22 cellular contexts compared by ENCODE assay signal in genomic region chr3:70543493-70543892, GRCh38.
"Had no signal": no experiment of that assay in that cellular context is flagged by ENCODE, and none has a peak within 500 bp of the region (broad histone marks: within the 10 kb centered on the region; RNA-seq: fewer than 3 reads in every experiment).

No MANE protein-coding gene starts in this region.

- H3K4me3 ChIP-seq: coronary artery, dorsolateral prefrontal cortex had no signal

- H3K27ac ChIP-seq: brain microvascular endothelial cell, coronary artery, dorsolateral prefrontal cortex had no signal

- DNase-seq: activated CD4-positive, alpha-beta T cell treated with anti-CD3 and anti-CD28 coated beads for 1 hour; activated CD4-positive, alpha-beta T cell treated with anti-CD3 and anti-CD28 coated beads for 48 hours; activated CD4-positive, alpha-beta T cell treated with anti-CD3 and anti-CD28 coated beads, Interleukin-2, amount 50 U/mL, for 1 hour; activated CD4-positive, alpha-beta T cell treated with anti-CD3 and anti-CD28 coated beads, Interleukin-2, amount 50 U/mL, for 48 hours; activated CD8-positive, alpha-beta memory T cell treated with anti-CD3 and anti-CD28 coated beads for 24 hours; activated CD8-positive, alpha-beta T cell treated with anti-CD3 and anti-CD28 coated beads for 36 hours; activated effector memory CD4-positive, alpha-beta T cell treated with Interleukin-2 at 50 U/mL for 16 hours; activated gamma-delta T cell treated with Interleukin-2 at 50 U/mL for 16 hours; activated naive CD4-positive, alpha-beta T cell treated with anti-CD3 and anti-CD28 coated beads, Interleukin-2, amount 50 U/mL, for 16 hours; activated naive CD4-positive, alpha-beta T cell treated with Interleukin-2 at 50 U/mL for 16 hours; activated T-cell treated with anti-CD3 and anti-CD28 coated beads, Interleukin-2, amount 50 U/mL, for 4 hours; amniotic stem cell; brain microvascular endothelial cell; dorsolateral prefrontal cortex; effector memory CD4-positive, alpha-beta T cell; endodermal cell; foreskin fibroblast; T-helper 2 cell had no signal

- ATAC-seq: activated CD8-positive, alpha-beta T cell treated with anti-CD3 and anti-CD28 coated beads for 36 hours; activated T-cell treated with anti-CD3 and anti-CD28 coated beads, Interleukin-2, amount 50 U/mL, for 4 hours; activated T-helper 17 cell treated with anti-CD3 and anti-CD28 coated beads, Interleukin-2, amount 50 U/mL, for 72 hours; esophagus mucosa; WTC11 had no signal

- H3K36me3 ChIP-seq: brain microvascular endothelial cell had no signal

- H3K27me3 ChIP-seq: brain microvascular endothelial cell had no signal
